1 cellular context compared by ENCODE assay signal in genomic region chr7:37545619-37546356, GRCh38.
A peak's percentile ranks its signal among the peaks of the same experiment; 100 is the strongest.
TF ChIP-seq lines count a peak whose summit lies in the region.

No MANE protein-coding gene starts in this region.

TF ChIP-seq in HepG2, 621 proteins besides CTCF, POLR2A, EP300 and RAD21:
- TF ChIP-seq STAT6 (CRISPR knock-in tag; IDR thresholded peaks at IDR 0.05; ENCODE audit: borderline replicate concordance), result no peak
- no peak for TF ChIP-seq ZNF280B (CRISPR knock-in tag; IDR thresholded peaks at IDR 0.05; ENCODE audit: borderline replicate concordance)
- no peak for TF ChIP-seq BCL6 (CRISPR knock-in tag; IDR thresholded peaks at IDR 0.05)
- TF ChIP-seq MAFK (conservative IDR thresholded peaks at IDR 0.05 in 1 of 2, IDR thresholded peaks at IDR 0.05 in 1 of 2; ENCODE audit: low read length in 2 of 2), result peak; percentile 86 to 92
- TF ChIP-seq ZNF7 (CRISPR knock-in tag; IDR thresholded peaks at IDR 0.05), result no peak
- TF ChIP-seq TMF1 (CRISPR knock-in tag; IDR thresholded peaks at IDR 0.05; ENCODE audit: low read depth), result no peak
- TF ChIP-seq MAFF (IDR thresholded peaks at IDR 0.05; ENCODE audit: low read depth, low read length), result peak; percentile 90
